In the genomic region with DNA sequence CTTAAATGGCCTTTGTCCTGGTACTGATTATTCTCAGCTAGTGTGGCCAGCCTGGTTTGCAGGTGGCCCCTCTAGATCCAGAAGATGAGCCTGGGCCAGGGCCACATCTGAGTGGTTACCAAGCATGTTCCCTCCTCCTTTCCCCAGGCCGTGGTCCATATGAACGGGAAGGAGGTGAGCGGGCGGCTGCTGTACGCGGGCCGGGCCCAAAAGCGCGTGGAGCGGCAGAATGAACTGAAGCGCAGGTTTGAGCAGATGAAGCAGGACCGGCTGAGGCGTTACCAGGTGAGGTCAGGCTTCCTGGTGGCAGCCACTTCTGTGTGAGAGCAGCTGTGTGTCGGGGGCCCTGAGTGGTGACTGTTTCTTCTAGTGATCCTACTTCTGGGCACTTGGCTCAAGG, we compare ENCODE assay signal across 34 cellular contexts.
"Had no signal": no experiment of that assay in that cellular context is flagged by ENCODE, and none has a peak within 500 bp of the region (broad histone marks: within the 10 kb centered on the region; RNA-seq: fewer than 3 reads in every experiment).

No MANE protein-coding gene starts in this region.

- H3K27me3 ChIP-seq: adrenal gland, breast epithelium, cardiac muscle cell, dorsolateral prefrontal cortex had no signal

- H3K27ac Mint-ChIP-seq: activated B cell treated with CpG ODN at 0.5 μM for 24 hours; activated CD8-positive, alpha-beta T cell treated with anti-CD3 and anti-CD28 coated beads for 36 hours; activated naive CD4-positive, alpha-beta T cell treated with anti-CD3 and anti-CD28 coated beads for 36 hours; activated naive CD4-positive, alpha-beta T cell treated with anti-CD3 and anti-CD28 coated beads, Interleukin-2, amount 50 U/mL, for 24 hours; activated naive CD8-positive, alpha-beta T cell treated with anti-CD3 and anti-CD28 coated beads for 36 hours; activated naive CD8-positive, alpha-beta T cell treated with anti-CD3 and anti-CD28 coated beads, Interleukin-2, amount 50 U/mL, for 24 hours; activated T-helper 1 cell treated with anti-CD3 and anti-CD28 coated beads, Interleukin-12 subunit alpha, Interleukin-12 subunit beta, Interleukin-2, Interleukin-4 antibody, amounts not matched to agents 30 ng/mL and 10 ng/mL and 1 ng/mL, durations not matched to agents 14 hours and 24 hours and 36 hours; activated T-helper 2 cell treated with anti-CD3 and anti-CD28 coated beads, Interferon-gamma antibody, Interleukin-2, Interleukin-4, amounts not matched to agents 10 μg/mL and 5 μg/mL and 100 μg/mL, durations not matched to agents 14 hours and 24 hours and 36 hours; brain; dendritic cell treated with granulocyte-macrophage colony-stimulating factor and Interleukin-4, amounts not matched to agents 40 ng/mL and 50 ng/mL, for 4 days; endodermal cell; T-helper 17 cell; T-helper 2 cell treated with Interferon-gamma antibody and Interleukin-4, amounts not matched to agents 5 μg/mL and 100 μg/mL, for 36 hours had no signal

- H3K4me1 Mint-ChIP-seq: activated B cell treated with CpG ODN at 0.5 μM for 24 hours; activated naive CD4-positive, alpha-beta T cell treated with anti-CD3 and anti-CD28 coated beads, Interleukin-2, amount 50 U/mL, for 24 hours; activated naive CD8-positive, alpha-beta T cell treated with anti-CD3 and anti-CD28 coated beads for 36 hours; brain; central memory CD8-positive, alpha-beta T cell; endodermal cell had no signal

- H3K9me3 ChIP-seq: adrenal gland, breast epithelium had no signal

- ATAC-seq: activated CD4-positive, CD25-positive, alpha-beta regulatory T cell treated with anti-CD3 and anti-CD28 coated beads, Interleukin-2, amount 50 U/mL, for 24 hours; activated CD8-positive, alpha-beta T cell treated with anti-CD3 and anti-CD28 coated beads for 36 hours; activated naive CD8-positive, alpha-beta T cell treated with anti-CD3 and anti-CD28 coated beads, Interleukin-2, amount 50 U/mL, for 24 hours; esophagus mucosa; T-helper 17 cell had no signal

- DNase-seq: activated B cell treated with CpG ODN at 0.5 μM for 24 hours; activated CD4-positive, alpha-beta T cell treated with anti-CD3 and anti-CD28 coated beads for 48 hours; activated CD4-positive, alpha-beta T cell treated with anti-CD3 and anti-CD28 coated beads, Interleukin-2, amount 50 U/mL, for 1 hour; activated CD4-positive, alpha-beta T cell treated with anti-CD3 and anti-CD28 coated beads, Interleukin-2, amount 50 U/mL, for 48 hours; activated CD8-positive, alpha-beta T cell treated with anti-CD3 and anti-CD28 coated beads for 36 hours; activated effector memory CD4-positive, alpha-beta T cell treated with anti-CD3 and anti-CD28 coated beads, Interleukin-2, amount 50 U/mL, for 16 hours; activated naive CD4-positive, alpha-beta T cell treated with anti-CD3 and anti-CD28 coated beads for 36 hours; activated naive CD8-positive, alpha-beta T cell treated with anti-CD3 and anti-CD28 coated beads for 36 hours; activated naive CD8-positive, alpha-beta T cell treated with anti-CD3 and anti-CD28 coated beads, Interleukin-2, amount 50 U/mL, for 24 hours; activated T-cell treated with anti-CD3 and anti-CD28 coated beads, Interleukin-2, amount 50 U/mL, for 1 hour; amygdala; aorta; dorsolateral prefrontal cortex; effector memory CD4-positive, alpha-beta T cell; endodermal cell; foreskin fibroblast; head of caudate nucleus; T-helper 1 cell; T-helper 17 cell; T1000; WERI-Rb-1 had no signal

- H3K36me3 ChIP-seq: breast epithelium had no signal

- H3K9me3 Mint-ChIP-seq: activated B cell treated with CpG ODN at 0.5 μM for 24 hours; activated CD8-positive, alpha-beta T cell treated with anti-CD3 and anti-CD28 coated beads for 36 hours; activated naive CD4-positive, alpha-beta T cell treated with anti-CD3 and anti-CD28 coated beads for 36 hours; activated naive CD4-positive, alpha-beta T cell treated with anti-CD3 and anti-CD28 coated beads, Interleukin-2, amount 50 U/mL, for 24 hours; activated naive CD8-positive, alpha-beta T cell treated with anti-CD3 and anti-CD28 coated beads for 36 hours; activated naive CD8-positive, alpha-beta T cell treated with anti-CD3 and anti-CD28 coated beads, Interleukin-2, amount 50 U/mL, for 24 hours; activated T-helper 1 cell treated with anti-CD3 and anti-CD28 coated beads, Interleukin-12 subunit alpha, Interleukin-12 subunit beta, Interleukin-2, Interleukin-4 antibody, amounts not matched to agents 30 ng/mL and 10 ng/mL and 1 ng/mL, durations not matched to agents 14 hours and 24 hours and 36 hours; activated T-helper 2 cell treated with anti-CD3 and anti-CD28 coated beads, Interferon-gamma antibody, Interleukin-2, Interleukin-4, amounts not matched to agents 10 μg/mL and 5 μg/mL and 100 μg/mL, durations not matched to agents 14 hours and 24 hours and 36 hours; brain; central memory CD8-positive, alpha-beta T cell; dendritic cell treated with granulocyte-macrophage colony-stimulating factor and Interleukin-4, amounts not matched to agents 40 ng/mL and 50 ng/mL, for 4 days; endodermal cell; T-helper 2 cell treated with Interferon-gamma antibody and Interleukin-4, amounts not matched to agents 5 μg/mL and 100 μg/mL, for 36 hours had no signal

- H3K4me3 ChIP-seq: adrenal gland, breast epithelium, cardiac muscle cell, coronary artery, dorsolateral prefrontal cortex had no signal

- H3K27ac ChIP-seq: adrenal gland, breast epithelium, cardiac muscle cell, coronary artery, dorsolateral prefrontal cortex, WERI-Rb-1 had no signal

- H3K27me3 Mint-ChIP-seq: activated B cell treated with CpG ODN at 0.5 μM for 24 hours; activated CD8-positive, alpha-beta T cell treated with anti-CD3 and anti-CD28 coated beads for 36 hours; activated naive CD4-positive, alpha-beta T cell treated with anti-CD3 and anti-CD28 coated beads, Interleukin-2, amount 50 U/mL, for 24 hours; activated naive CD8-positive, alpha-beta T cell treated with anti-CD3 and anti-CD28 coated beads for 36 hours; activated naive CD8-positive, alpha-beta T cell treated with anti-CD3 and anti-CD28 coated beads, Interleukin-2, amount 50 U/mL, for 24 hours; brain; central memory CD8-positive, alpha-beta T cell; dendritic cell treated with granulocyte-macrophage colony-stimulating factor and Interleukin-4, amounts not matched to agents 40 ng/mL and 50 ng/mL, for 4 days; T-helper 17 cell had no signal

- H3K4me1 ChIP-seq: adrenal gland, breast epithelium had no signal

- H3K4me3 Mint-ChIP-seq: activated B cell treated with CpG ODN at 0.5 μM for 24 hours; activated CD8-positive, alpha-beta T cell treated with anti-CD3 and anti-CD28 coated beads for 36 hours; activated naive CD4-positive, alpha-beta T cell treated with anti-CD3 and anti-CD28 coated beads for 36 hours; activated naive CD4-positive, alpha-beta T cell treated with anti-CD3 and anti-CD28 coated beads, Interleukin-2, amount 50 U/mL, for 24 hours; activated naive CD8-positive, alpha-beta T cell treated with anti-CD3 and anti-CD28 coated beads for 36 hours; activated naive CD8-positive, alpha-beta T cell treated with anti-CD3 and anti-CD28 coated beads, Interleukin-2, amount 50 U/mL, for 24 hours; activated T-helper 1 cell treated with anti-CD3 and anti-CD28 coated beads, Interleukin-12 subunit alpha, Interleukin-12 subunit beta, Interleukin-2, Interleukin-4 antibody, amounts not matched to agents 30 ng/mL and 10 ng/mL and 1 ng/mL, durations not matched to agents 14 hours and 24 hours and 36 hours; brain; central memory CD8-positive, alpha-beta T cell; dendritic cell treated with granulocyte-macrophage colony-stimulating factor and Interleukin-4, amounts not matched to agents 40 ng/mL and 50 ng/mL, for 4 days; endodermal cell; T-helper 17 cell; T-helper 2 cell treated with Interferon-gamma antibody and Interleukin-4, amounts not matched to agents 5 μg/mL and 100 μg/mL, for 36 hours had no signal
